In genomic region chr11:27629023-27629422, GRCh38 we compare ENCODE assay signal across 6 cellular contexts.
DNase-seq lines count a peak whose midpoint lies in the region; ATAC-seq and TF ChIP-seq lines count a peak whose summit lies in the region.
"Not testable (repeated sequence)": the region's sequence is repeated elsewhere in the genome, so short reads cannot be mapped to it uniquely, and the experiment has no call there.

No MANE protein-coding gene starts in this region.

- ATAC-seq in GM23338: not testable (repeated sequence)

- H3K4me1 Mint-ChIP-seq in GM23338 (peaks cover 67% of the 10 kb centered on the region), endodermal cell (peaks cover 43% of the 10 kb centered on the region)

- peak; percentile 58 for DNase-seq in GM23338 (ENCODE audit: low spot score)
- peak; percentile 9 for DNase-seq in NT2/D1 (ENCODE audit: low read depth, low spot score)
- DNase-seq in endodermal cell: peak; percentile 81
- DNase-seq in mesendoderm: peak; percentile 44

- peaks cover 32% of the 10 kb centered on the region for H4K20me1 ChIP-seq in GM23338 (replicated peaks; ENCODE audit: insufficient read depth)

- peak overlapping the region; percentile 88 for H3K4me2 ChIP-seq in GM23338
- H3K4me2 ChIP-seq in mesendoderm (ENCODE audit: low read length): not testable (repeated sequence)

- not testable (repeated sequence) for H4K8ac ChIP-seq in mesendoderm (ENCODE audit: low read depth, low read length)

- H3K27me3 ChIP-seq in GM23338 (ENCODE audit: insufficient read depth); HUES48 (ENCODE audit: control insufficient read depth, insufficient read depth, low read length); NT2/D1 (ENCODE audit: insufficient read depth, insufficient read length); iPS-15b (ENCODE audit: control insufficient read depth, insufficient read depth, low read length); mesendoderm (ENCODE audit: insufficient read depth, low read length, poor library complexity): not testable (repeated sequence)
- peaks cover 41% of the 10 kb centered on the region for H3K27me3 ChIP-seq in endodermal cell (ENCODE audit: control insufficient read depth, insufficient read depth, low read length, poor library complexity, severe bottlenecking)

- peak overlapping the region; percentile 82 for H3K18ac ChIP-seq in mesendoderm (ENCODE audit: low read length)

- not testable (repeated sequence) for H3K56ac ChIP-seq in mesendoderm (ENCODE audit: low read length)

- H3K4ac ChIP-seq in mesendoderm (ENCODE audit: low read depth, low read length): peak overlapping the region; percentile 70

- H3F3A ChIP-seq in GM23338 (replicated peaks; ENCODE audit: low read depth): peaks cover 33% of the 10 kb centered on the region

- peak overlapping the region; percentile 76 for H3K4me3 Mint-ChIP-seq in GM23338
- peak overlapping the region; percentile 36 for H3K4me3 Mint-ChIP-seq in endodermal cell

- not testable (repeated sequence) for H2BK5ac ChIP-seq in mesendoderm (ENCODE audit: low read length)

- H3K9me3 ChIP-seq in HUES48 (ENCODE audit: control insufficient read depth, insufficient read depth, low read length); NT2/D1 (ENCODE audit: insufficient read depth, low read length); endodermal cell (ENCODE audit: control insufficient read depth, low read length); iPS-15b (ENCODE audit: control insufficient read depth, insufficient read depth, low read length): not testable (repeated sequence)

- not testable (repeated sequence) for H2AK5ac ChIP-seq in mesendoderm (ENCODE audit: low read length)

- peaks cover 47% of the 10 kb centered on the region for H3K79me2 ChIP-seq in GM23338 (replicated peaks; ENCODE audit: insufficient read depth)
- H3K79me2 ChIP-seq in mesendoderm (ENCODE audit: control insufficient read depth, insufficient read depth, low read length): not testable (repeated sequence)

- TF ChIP-seq CTCF in GM23338 (conservative IDR thresholded peaks at IDR 0.05; ENCODE audit: low read depth in 2 of 2); endodermal cell (conservative IDR thresholded peaks at IDR 0.05): not testable (repeated sequence)

- H3K27me3 Mint-ChIP-seq in GM23338 (ENCODE audit: insufficient read depth, low read depth, poor library complexity) (peaks cover 61% of the 10 kb centered on the region), endodermal cell (ENCODE audit: insufficient read depth) (peaks cover 54% of the 10 kb centered on the region)

- peaks cover 18% of the 10 kb centered on the region for H3K9me3 Mint-ChIP-seq in GM23338
- H3K9me3 Mint-ChIP-seq in endodermal cell: not testable (repeated sequence)

- peaks cover 43% of the 10 kb centered on the region for H3K4me1 ChIP-seq in GM23338 (ENCODE audit: insufficient read depth)
- H3K4me1 ChIP-seq in HUES48 (ENCODE audit: control insufficient read depth, insufficient read depth, low read length): peaks cover 26% of the 10 kb centered on the region
- not testable (repeated sequence) for H3K4me1 ChIP-seq in NT2/D1 (ENCODE audit: insufficient read depth, insufficient read length); endodermal cell (ENCODE audit: control insufficient read depth, insufficient read depth, low read length); iPS-15b (ENCODE audit: control insufficient read depth, insufficient read depth, low read length); mesendoderm (ENCODE audit: control insufficient read depth, low read depth, low read length)

- not testable (repeated sequence) for H2BK15ac ChIP-seq in mesendoderm (replicated peaks; ENCODE audit: low read depth)

- not testable (repeated sequence) for H2BK120ac ChIP-seq in mesendoderm (ENCODE audit: low read depth, low read length)

- H3K4me3 ChIP-seq in GM23338 (peak overlapping the region; percentile 97), HUES48 (ENCODE audit: low read depth, low read length) (peak overlapping the region; percentile 36), iPS-15b (ENCODE audit: low read depth, low read length) (peak overlapping the region; percentile 28)
- not testable (repeated sequence) for H3K4me3 ChIP-seq in NT2/D1 (ENCODE audit: insufficient read length, low read depth); endodermal cell (ENCODE audit: low read length); mesendoderm (ENCODE audit: low read length)

- H3K9ac ChIP-seq in HUES48 (ENCODE audit: low read depth, low read length); NT2/D1 (ENCODE audit: insufficient read length, low read depth); endodermal cell (ENCODE audit: extremely low read depth, low read length, poor library complexity, severe bottlenecking); iPS-15b (ENCODE audit: low read depth, low read length); mesendoderm (ENCODE audit: low read length): not testable (repeated sequence)

- H3K36me3 ChIP-seq in GM23338 (ENCODE audit: insufficient read depth) (peaks cover 39% of the 10 kb centered on the region; the same call in 1 of the 2 replicates), HUES48 (ENCODE audit: control insufficient read depth, insufficient read depth, low read length) (peaks cover 41% of the 10 kb centered on the region), iPS-15b (ENCODE audit: control insufficient read depth, insufficient read depth, low read length) (peaks cover 14% of the 10 kb centered on the region)
- H3K36me3 ChIP-seq in NT2/D1 (ENCODE audit: insufficient read depth, insufficient read length, low read length); endodermal cell (ENCODE audit: control insufficient read depth, insufficient read depth, low read length); mesendoderm (ENCODE audit: control insufficient read depth, insufficient read depth, low read length): not testable (repeated sequence)

- H3K27ac Mint-ChIP-seq in GM23338 (peak overlapping the region; percentile 92), endodermal cell (peak overlapping the region; percentile 41)

- not testable (repeated sequence) for H4K5ac ChIP-seq in mesendoderm (ENCODE audit: low read length)

- not testable (repeated sequence) for H2AFZ ChIP-seq in GM23338

- H3K36me3 Mint-ChIP-seq in GM23338 (ENCODE audit: low read depth) (peaks cover 96% of the 10 kb centered on the region), endodermal cell (ENCODE audit: low read depth) (peaks cover 12% of the 10 kb centered on the region)

- not testable (repeated sequence) for H3K79me1 ChIP-seq in mesendoderm (ENCODE audit: low read length)

- H3K27ac ChIP-seq in GM23338 (ENCODE audit: low read depth): peak overlapping the region; percentile 92
- H3K27ac ChIP-seq in HUES48 (ENCODE audit: low read depth, low read length): peak overlapping the region; percentile 50
- not testable (repeated sequence) for H3K27ac ChIP-seq in endodermal cell (ENCODE audit: low read depth, low read length)
- peak overlapping the region; percentile 44 for H3K27ac ChIP-seq in mesendoderm (ENCODE audit: low read depth, low read length)

- WGBS in endodermal cell (ENCODE audit: insufficient coverage in 1 of 2, insufficient read length in 1 of 2), 2 experiments: 47 to 60% methylated on average over 1 to 4 of the region's 5 CpGs
- WGBS in mesendoderm (ENCODE audit: extremely low coverage, insufficient coverage, low lambda C conversion rate): no CpG with 5 or more reads among the region's 5 CpGs

- not testable (repeated sequence) for H3K23ac ChIP-seq in mesendoderm (ENCODE audit: low read length)

- H3K9me2 ChIP-seq in GM23338 (ENCODE audit: insufficient read depth): not testable (repeated sequence)

TF ChIP-seq in GM23338, 12 proteins besides CTCF, POLR2A, EP300 and RAD21:
- TF ChIP-seq POLR2AphosphoS5 (IDR thresholded peaks at IDR 0.05; ENCODE audit: low read depth) (peak; percentile 70; the same call in 1 of the 2 replicates), NANOG (IDR thresholded peaks at IDR 0.05; ENCODE audit: borderline replicate concordance) (peak; percentile 71; the same call in 1 of the 2 replicates)

Comparison
In these comparisons a context has a peak if more than half of its experiments do, and no peak if none do; other contexts are left out.
1. DNase-seq: peak in every context shown above with its lines; median percentile 81 in endodermal cell; 58 in GM23338; 44 in mesendoderm; 9 in NT2/D1.